Comparison of ENCODE assay signal across 11 cellular contexts in genomic region chr7:37083311-37084096, GRCh38.
DNase-seq lines count a peak whose midpoint lies in the region; ATAC-seq and TF ChIP-seq lines count a peak whose summit lies in the region.
"Had no signal": no experiment of that assay in that cellular context is flagged by ENCODE, and none has a peak within 500 bp of the region (broad histone marks: within the 10 kb centered on the region; RNA-seq: fewer than 3 reads in every experiment).

No MANE protein-coding gene starts in this region.

- POLR2A ChIA-PET in RWPE1 (lab: Yijun Ruan, JAX; ENCODE audit: low non-redundant PET): no interaction called here

- no peaks in the 10 kb centered on the region for H3K9me3 ChIP-seq in lower lobe of right lung
- H3K9me3 ChIP-seq in tibial artery: no peaks in the 10 kb centered on the region

- CTCF ChIA-PET in RWPE1 (lab: Yijun Ruan, JAX): no interaction called here

- ATAC-seq in lower lobe of right lung: peak; percentile 26 to 65
- no peak for ATAC-seq in GM21723 (IDR thresholded peaks at IDR 0.05; ENCODE audit: unreplicated experiment)

- peaks cover 16% of the 10 kb centered on the region for H3K4me1 ChIP-seq in lower lobe of right lung
- H3K4me1 ChIP-seq in tibial artery: peaks cover 0 to 21% (median 17%) of the 10 kb centered on the region in 4 donors

- peak; percentile 93 for DNase-seq in LHCN-M2 (ENCODE audit: low read depth)
- DNase-seq in dedifferentiated amniotic fluid mesenchymal stem cell (ENCODE audit: extremely low spot score): peak; percentile 65
- no peak for DNase-seq in lower lobe of right lung
- peak in 1 of 2 donors; percentile 40 for DNase-seq in tibial artery
- DNase-seq in RWPE1 (ENCODE audit: low spot score): no peak
- DNase-seq in posterior vena cava (ENCODE audit: low spot score): no peak
- no peak for DNase-seq in stimulated activated CD4-positive, alpha-beta T cell treated with anti-CD3 and anti-CD28 coated beads, Interleukin-12 subunit alpha, Interleukin-12 subunit beta, amount 100 ng/mL, for 4 hours
- DNase-seq: activated naive CD4-positive, alpha-beta T cell treated with Interleukin-2 at 50 U/mL for 16 hours; mesendoderm had no signal

- peak overlapping the region; percentile 47 for H3K27ac ChIP-seq in lower lobe of right lung
- peak overlapping the region; percentile 60 to 61 for H3K27ac ChIP-seq in tibial artery
- H3K27ac ChIP-seq in RWPE1: no peak overlapping the region
- H3K27ac ChIP-seq: epithelial cell of prostate had no signal

- H3K27me3 ChIP-seq in lower lobe of right lung (ENCODE audit: low read depth) (no peaks in the 10 kb centered on the region), tibial artery (no peaks in the 10 kb centered on the region)

- TF ChIP-seq CTCF in lower lobe of right lung (IDR thresholded peaks at IDR 0.05) (no peak), tibial artery (IDR thresholded peaks at IDR 0.05) (no peak), RWPE1 (conservative IDR thresholded peaks at IDR 0.05; ENCODE audit: low read depth) (no peak)

- H3K36me3 ChIP-seq in lower lobe of right lung (no peaks in the 10 kb centered on the region), tibial artery (no peaks in the 10 kb centered on the region)

- intact Hi-C loops in lower lobe of right lung (cut with DNase I) (no loop called here), tibial artery (cut with DNase I; ENCODE audit: low total_unique reads) (no loop called here), posterior vena cava (cut with DNase I) (no loop called here)

- H3K4me3 ChIP-seq in lower lobe of right lung (no peak overlapping the region), tibial artery (no peak overlapping the region)

Comparison
In these comparisons a context has a peak if more than half of its experiments do, and no peak if none do; other contexts are left out.
1. DNase-seq: peak in LHCN-M2 (single experiment) and dedifferentiated amniotic fluid mesenchymal stem cell (single experiment); none in lower lobe of right lung (single experiment), RWPE1 (single experiment), posterior vena cava (single experiment) and stimulated activated CD4-positive, alpha-beta T cell treated with anti-CD3 and anti-CD28 coated beads, Interleukin-12 subunit alpha, Interleukin-12 subunit beta, amount 100 ng/mL, for 4 hours (single experiment).